ENCODE assay signal across 1 cellular context in genomic region chr6:4107873-4108272, GRCh38.
TF ChIP-seq lines count a peak whose summit lies in the region.

No MANE protein-coding gene starts in this region.

TF ChIP-seq in GM23338, 12 proteins besides CTCF, POLR2A, EP300 and RAD21 (continued from another document):
- no peak for TF ChIP-seq ZNF462 (CRISPR knock-in tag; IDR thresholded peaks at IDR 0.05)
- no peak for TF ChIP-seq POLR2AphosphoS5 (IDR thresholded peaks at IDR 0.05; ENCODE audit: low read depth)
- no peak for TF ChIP-seq CREB1 (CRISPR knock-in tag; IDR thresholded peaks at IDR 0.05; ENCODE audit: low read depth)
- no peak for TF ChIP-seq ETS1 (IDR thresholded peaks at IDR 0.05)
- no peak for TF ChIP-seq NANOG (IDR thresholded peaks at IDR 0.05; ENCODE audit: borderline replicate concordance)
- TF ChIP-seq EZH2phosphoT487 (IDR thresholded peaks at IDR 0.05; ENCODE audit: unreplicated experiment) = no peak
- no peak for TF ChIP-seq EZH2 (IDR thresholded peaks at IDR 0.05; ENCODE audit: low read depth, unreplicated experiment)
- TF ChIP-seq REST (IDR thresholded peaks at IDR 0.05; ENCODE audit: unreplicated experiment) = no peak
- no peak for TF ChIP-seq JUNB (IDR thresholded peaks at IDR 0.05; ENCODE audit: unreplicated experiment)
